ENCODE assay signal across 28 cellular contexts in genomic region chr13:75194717-75195116, GRCh38.
A peak's percentile ranks its signal among the peaks of the same experiment; 100 is the strongest.
DNase-seq lines count a peak whose midpoint lies in the region; ATAC-seq and TF ChIP-seq lines count a peak whose summit lies in the region.
"Had no signal": no experiment of that assay in that cellular context is flagged by ENCODE, and none has a peak within 500 bp of the region (broad histone marks: within the 10 kb centered on the region; RNA-seq: fewer than 3 reads in every experiment).

No MANE protein-coding gene starts in this region.

- H3F3A ChIP-seq in neural progenitor cell (ENCODE audit: low read depth) = peaks cover 18% of the 10 kb centered on the region

- H3K27me3 Mint-ChIP-seq in neural progenitor cell (ENCODE audit: insufficient read depth, low read depth) = peaks cover 3% of the 10 kb centered on the region

- H3K9me3 ChIP-seq in heart right ventricle = no peaks in the 10 kb centered on the region
- H3K9me3 ChIP-seq in neural progenitor cell (ENCODE audit: low read depth) = no peaks in the 10 kb centered on the region
- H3K9me3 ChIP-seq: ascending aorta, prostate gland, uterus had no signal

- peak overlapping the region; percentile 78 for H2AFZ ChIP-seq in neural progenitor cell (replicated peaks)

- intact Hi-C loops in heart right ventricle (cut with DNase I) = no loop called here

- H3K4me1 ChIP-seq in heart right ventricle = peaks cover 11 to 45% (median 27%) of the 10 kb centered on the region in 9 donors
- H3K4me1 ChIP-seq in neural progenitor cell = peaks cover 50% of the 10 kb centered on the region
- H3K4me1 ChIP-seq: prostate gland, uterus had no signal

- DNase-seq in NCI-H1694 treated with DMSO at 0.1 percent for 48 hours (lab: John Stamatoyannopoulos, UW) = peak; percentile 15
- no peak for DNase-seq in NCI-H1694 (lab: John Stamatoyannopoulos, UW)
- DNase-seq in heart right ventricle = peak in 1 of 2 donors; percentile 25
- DNase-seq in neural progenitor cell (ENCODE audit: low spot score) = no peak
- DNase-seq in superior temporal gyrus (ENCODE audit: extremely low spot score) = peak; percentile 13
- no peak for DNase-seq in middle frontal gyrus (ENCODE audit: extremely low spot score, low spot score)
- no peak for DNase-seq in NCI-H1436 treated with DMSO at 0.1 percent for 48 hours (lab: John Stamatoyannopoulos, UW)
- no peak for DNase-seq in foreskin fibroblast
- DNase-seq: 8988T; activated CD4-positive, alpha-beta T cell treated with anti-CD3 and anti-CD28 coated beads for 1 hour; activated CD8-positive, alpha-beta memory T cell treated with anti-CD3 and anti-CD28 coated beads for 24 hours; activated naive CD4-positive, alpha-beta T cell treated with anti-CD3 and anti-CD28 coated beads, Interleukin-2, amount 50 U/mL, for 16 hours; activated T-cell treated with anti-CD3 and anti-CD28 coated beads, Interleukin-2, amount 50 U/mL, for 72 hours; AML-193; effector memory CD4-positive, alpha-beta T cell; H7; immature natural killer cell; KG1; MV-4-11; naive B cell; NCI-H2081 treated with DMSO at 0.1 percent for 48 hours; NCI-H524; SHP77; SW 1271; uterus had no signal

- H3K27ac Mint-ChIP-seq in neural progenitor cell = peak overlapping the region; percentile 80
- H3K27ac Mint-ChIP-seq: activated T-cell treated with anti-CD3 and anti-CD28 coated beads, Interleukin-2, amount 50 U/mL, for 72 hours; immature natural killer cell; naive B cell had no signal

- peak overlapping the region; percentile 25 for H3K4me3 Mint-ChIP-seq in neural progenitor cell
- H3K4me3 Mint-ChIP-seq: activated T-cell treated with anti-CD3 and anti-CD28 coated beads, Interleukin-2, amount 50 U/mL, for 72 hours; immature natural killer cell; naive B cell had no signal

- no peaks in the 10 kb centered on the region for H4K20me1 ChIP-seq in neural progenitor cell (ENCODE audit: low read depth)

- H3K79me2 ChIP-seq in neural progenitor cell (ENCODE audit: low read depth) = no peaks in the 10 kb centered on the region

- H3K9me3 Mint-ChIP-seq in neural progenitor cell = peaks cover 20% of the 10 kb centered on the region
- H3K9me3 Mint-ChIP-seq: activated T-cell treated with anti-CD3 and anti-CD28 coated beads, Interleukin-2, amount 50 U/mL, for 72 hours had no signal

- TF ChIP-seq CTCF in heart right ventricle (IDR thresholded peaks at IDR 0.05) (no peak), neural progenitor cell (IDR thresholded peaks at IDR 0.05) (no peak), foreskin fibroblast (IDR thresholded peaks at IDR 0.05; ENCODE audit: low read depth, low read length) (no peak)

- peaks cover 63% of the 10 kb centered on the region for H3K4me1 Mint-ChIP-seq in neural progenitor cell
- H3K4me1 Mint-ChIP-seq: immature natural killer cell, naive B cell had no signal

- no peak overlapping the region for H3K4me2 ChIP-seq in neural progenitor cell

- peak overlapping the region; percentile 5 to 75 (median 58) for H3K27ac ChIP-seq in heart right ventricle
- H3K27ac ChIP-seq in neural progenitor cell = no peak overlapping the region
- H3K27ac ChIP-seq: prostate gland, uterus had no signal

- H3K4me3 ChIP-seq in heart right ventricle = no peak overlapping the region
- H3K4me3 ChIP-seq in neural progenitor cell = no peak overlapping the region
- H3K4me3 ChIP-seq in foreskin fibroblast (ENCODE audit: low read depth in 1 of 2, low read length in 2 of 2) = no peak overlapping the region
- H3K4me3 ChIP-seq: ascending aorta, lung, prostate gland, uterus had no signal

- 32% methylated on average over 3 of the region's 3 CpGs for WGBS in heart right ventricle, 2 donors

- ATAC-seq in heart right ventricle = peak; percentile 78 to 92 (median 86)
- ATAC-seq: activated T-cell treated with anti-CD3 and anti-CD28 coated beads, Interleukin-2, amount 50 U/mL, for 72 hours had no signal

- H3K36me3 Mint-ChIP-seq in neural progenitor cell = peaks cover 9% of the 10 kb centered on the region
- H3K36me3 Mint-ChIP-seq: immature natural killer cell, naive B cell had no signal

- no peaks in the 10 kb centered on the region for H3K27me3 ChIP-seq in heart right ventricle
- no peaks in the 10 kb centered on the region for H3K27me3 ChIP-seq in neural progenitor cell
- H3K27me3 ChIP-seq: ascending aorta, uterus had no signal

- no peak overlapping the region for H3K9ac ChIP-seq in neural progenitor cell

- H3K36me3 ChIP-seq in heart right ventricle = no peaks in the 10 kb centered on the region
- peaks cover 5% of the 10 kb centered on the region for H3K36me3 ChIP-seq in neural progenitor cell
- H3K36me3 ChIP-seq: ascending aorta, prostate gland, uterus had no signal

Comparison
In these comparisons a context has a peak if more than half of its experiments do, and no peak if none do; other contexts are left out.
1. DNase-seq: peak in NCI-H1694 treated with DMSO at 0.1 percent for 48 hours (single experiment) and superior temporal gyrus (single experiment); none in NCI-H1694 (single experiment), neural progenitor cell (single experiment), middle frontal gyrus (single experiment), NCI-H1436 treated with DMSO at 0.1 percent for 48 hours (single experiment) and foreskin fibroblast (0 of 2).